In the genomic region with DNA sequence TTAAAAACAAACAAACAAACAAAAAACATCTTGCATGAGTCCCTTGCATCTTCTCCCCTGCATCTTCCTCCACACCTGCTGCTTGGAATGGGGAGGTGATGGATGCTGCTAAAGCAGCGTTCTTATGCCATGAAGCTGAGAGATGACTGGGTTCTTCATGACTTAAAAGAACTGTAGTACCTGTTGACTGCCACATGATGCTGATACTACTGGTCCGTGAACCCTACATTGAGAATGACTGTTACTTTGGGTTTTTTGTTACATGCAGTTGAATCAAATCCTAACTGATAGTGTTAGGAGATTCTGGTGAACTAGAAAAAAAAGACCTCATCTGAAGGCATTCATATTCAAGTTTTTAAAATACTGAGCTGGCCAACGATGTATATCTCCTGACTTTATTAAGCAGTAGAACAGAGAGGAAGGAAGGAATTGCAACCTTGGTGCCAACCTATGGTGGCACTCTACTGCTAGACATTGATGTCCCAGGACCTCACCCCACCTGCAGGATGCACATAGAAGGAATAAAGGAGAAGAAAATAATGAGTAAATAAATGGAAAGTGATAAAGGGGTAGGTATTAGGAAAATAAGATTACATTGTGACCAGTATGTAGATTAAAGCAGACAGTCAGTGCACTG, we compare ENCODE assay signal across 16 cellular contexts.
A peak's percentile ranks its signal among the peaks of the same experiment; 100 is the strongest.
DNase-seq lines count a peak whose midpoint lies in the region; ATAC-seq and TF ChIP-seq lines count a peak whose summit lies in the region.
"Had no signal": no experiment of that assay in that cellular context is flagged by ENCODE, and none has a peak within 500 bp of the region (broad histone marks: within the 10 kb centered on the region; RNA-seq: fewer than 3 reads in every experiment).

No MANE protein-coding gene starts in this region.

- no peaks in the 10 kb centered on the region for H3K27me3 ChIP-seq in gastroesophageal sphincter
- H3K27me3 ChIP-seq: adrenal gland, upper lobe of left lung had no signal

- no peak overlapping the region for H3K4me3 Mint-ChIP-seq in memory B cell
- H3K4me3 Mint-ChIP-seq: nephron progenitor cell had no signal

- H3K4me3 ChIP-seq in gastroesophageal sphincter: no peak overlapping the region
- H3K4me3 ChIP-seq: adrenal gland, lung, upper lobe of left lung had no signal

- TF ChIP-seq EP300 in gastroesophageal sphincter (IDR thresholded peaks at IDR 0.05): no peak

- no peaks in the 10 kb centered on the region for H3K4me1 ChIP-seq in gastroesophageal sphincter
- H3K4me1 ChIP-seq: adrenal gland, upper lobe of left lung had no signal

- H3K27me3 Mint-ChIP-seq in memory B cell: no peaks in the 10 kb centered on the region

- no peaks in the 10 kb centered on the region for H3K36me3 Mint-ChIP-seq in memory B cell

- no peak for TF ChIP-seq CTCF in gastroesophageal sphincter (IDR thresholded peaks at IDR 0.05)

- no peak for TF ChIP-seq POLR2A in gastroesophageal sphincter (IDR thresholded peaks at IDR 0.05)

- ATAC-seq in GM18861 (IDR thresholded peaks at IDR 0.05; ENCODE audit: unreplicated experiment) (peak; percentile 44), GM21786 (IDR thresholded peaks at IDR 0.05; ENCODE audit: unreplicated experiment) (peak; percentile 59), HG03520 (IDR thresholded peaks at IDR 0.05; ENCODE audit: unreplicated experiment) (peak; percentile 58), memory B cell (ENCODE audit: low read depth) (peak; percentile 31), GM18873 (IDR thresholded peaks at IDR 0.05; ENCODE audit: low FRiP score, unreplicated experiment) (no peak), gastroesophageal sphincter (no peak)

- no peaks in the 10 kb centered on the region for H3K36me3 ChIP-seq in gastroesophageal sphincter
- H3K36me3 ChIP-seq: adrenal gland, upper lobe of left lung had no signal

- DNase-seq in memory B cell (ENCODE audit: low spot score in 2 of 2): no peak
- no peak for DNase-seq in DMS53 treated with DMSO at 0.1 percent for 48 hours (lab: John Stamatoyannopoulos, UW; ENCODE audit: unreplicated experiment)
- DNase-seq in activated CD8-positive, alpha-beta memory T cell treated with anti-CD3 and anti-CD28 coated beads, Interleukin-2, amount 50 U/mL, for 4 hours: no peak
- DNase-seq: activated CD4-positive, alpha-beta T cell treated with anti-CD3 and anti-CD28 coated beads for 48 hours; adrenal gland; cerebellar nuclear complex; NCI-H774; nephron progenitor cell; stimulated activated CD4-positive, alpha-beta T cell treated with anti-CD3 and anti-CD28 coated beads, Interleukin-1b, Interleukin-23, amount 100 ng/mL, for 48 hours; upper lobe of left lung had no signal

- 85 to 87% methylated on average over 2 to 3 of the region's 3 CpGs for WGBS in gastroesophageal sphincter (ENCODE audit: low coverage in 1 of 2), 2 donors

- H3K4me1 Mint-ChIP-seq in memory B cell: peaks cover 3% of the 10 kb centered on the region
- H3K4me1 Mint-ChIP-seq: nephron progenitor cell had no signal

- no peak overlapping the region for H3K27ac Mint-ChIP-seq in memory B cell
- H3K27ac Mint-ChIP-seq: nephron progenitor cell had no signal

- no peak overlapping the region for H3K27ac ChIP-seq in gastroesophageal sphincter
- H3K27ac ChIP-seq: adrenal gland, upper lobe of left lung had no signal

- H3K9me3 Mint-ChIP-seq in memory B cell: no peaks in the 10 kb centered on the region
- H3K9me3 Mint-ChIP-seq: nephron progenitor cell had no signal

- no peaks in the 10 kb centered on the region for H3K9me3 ChIP-seq in gastroesophageal sphincter
- H3K9me3 ChIP-seq: adrenal gland, upper lobe of left lung had no signal

Comparison
In these comparisons a context has a peak if more than half of its experiments do, and no peak if none do; other contexts are left out.
1. ATAC-seq: peak in GM18861 (single experiment), GM21786 (single experiment), HG03520 (single experiment) and memory B cell (single experiment); none in GM18873 (single experiment) and gastroesophageal sphincter (single experiment).